2 cellular contexts compared by ENCODE assay signal in genomic region chrX:23754664-23755063, GRCh38.
A peak's percentile ranks its signal among the peaks of the same experiment; 100 is the strongest.
TF ChIP-seq lines count a peak whose summit lies in the region.

No MANE protein-coding gene starts in this region.

TF ChIP-seq in liver, 16 proteins besides CTCF, POLR2A, EP300 and RAD21:
- peak in 1 of 2 donors; percentile 22 for TF ChIP-seq RXRA (IDR thresholded peaks at IDR 0.05)
- no peak for TF ChIP-seq JUND (IDR thresholded peaks at IDR 0.05)
- no peak for TF ChIP-seq EGR1 (IDR thresholded peaks at IDR 0.05; ENCODE audit: low read depth in 2 of 2)
- TF ChIP-seq YY1 (IDR thresholded peaks at IDR 0.05): no peak
- TF ChIP-seq ZBTB33 (IDR thresholded peaks at IDR 0.05): no peak
- no peak for TF ChIP-seq GABPA (IDR thresholded peaks at IDR 0.05 in 1 of 2, conservative IDR thresholded peaks at IDR 0.05 in 1 of 2)
- no peak for TF ChIP-seq TAF1 (conservative IDR thresholded peaks at IDR 0.05)
- no peak for TF ChIP-seq ATF3 (IDR thresholded peaks at IDR 0.05)
- TF ChIP-seq HNF4A (conservative IDR thresholded peaks at IDR 0.05): peak; percentile 33 to 37
- no peak for TF ChIP-seq FOXA2 (IDR thresholded peaks at IDR 0.05)
TF ChIP-seq in liver: peak in this region for 2.

TF ChIP-seq in HepG2, 621 proteins besides CTCF, POLR2A, EP300 and RAD21:
- TF ChIP-seq ZFP62 (CRISPR knock-in tag; IDR thresholded peaks at IDR 0.05): no peak
- no peak for TF ChIP-seq ZC3H4 (CRISPR knock-in tag; IDR thresholded peaks at IDR 0.05; ENCODE audit: borderline replicate concordance)
- TF ChIP-seq NAIF1 (CRISPR knock-in tag; IDR thresholded peaks at IDR 0.05; ENCODE audit: borderline replicate concordance): no peak
